In genomic region chr4:111639120-111639519, GRCh38 we compare ENCODE assay signal across 39 cellular contexts.
DNase-seq lines count a peak whose midpoint lies in the region; ATAC-seq, FAIRE-seq and TF ChIP-seq lines count a peak whose summit lies in the region.
"Had no signal": no experiment of that assay in that cellular context is flagged by ENCODE, and none has a peak within 500 bp of the region (broad histone marks: within the 10 kb centered on the region; RNA-seq: fewer than 3 reads in every experiment).

No MANE protein-coding gene starts in this region.

- H3K4me1 ChIP-seq in A549 (peaks cover 45% of the 10 kb centered on the region), IMR-90 (ENCODE audit: control insufficient read depth, insufficient read depth, low read length) (no peaks in the 10 kb centered on the region; the same call in 1 of the 2 replicates), A673 (ENCODE audit: insufficient read depth, low read length, poor library complexity, severe bottlenecking) (peaks cover 13% of the 10 kb centered on the region)
- H3K4me1 ChIP-seq: breast epithelium, heart right ventricle, thyroid gland, uterus had no signal

- POLR2A ChIA-PET in A549 (lab: Yijun Ruan, JAX) (no interaction called here), IMR-90 (lab: Charles Lee; ENCODE audit: unreplicated experiment) (interaction anchor here (0.7 kb wide), 1 partner anchor 383 kb away, joined by 9 read pairs; no protein-coding TSS in a partner anchor), A673 (lab: Charles Lee; ENCODE audit: low non-redundant PET) (no interaction called here)

- H4K8ac ChIP-seq in IMR-90 (ENCODE audit: low read depth in 2 of 2, low read length in 2 of 2), result no peak overlapping the region

- no peaks in the 10 kb centered on the region for H3K9me3 ChIP-seq in A549
- no peaks in the 10 kb centered on the region for H3K9me3 ChIP-seq in IMR-90 (ENCODE audit: control insufficient read depth, insufficient read depth, low read length)
- H3K9me3 ChIP-seq in A673 (ENCODE audit: low read depth, low read length, poor library complexity, severe bottlenecking), result no peaks in the 10 kb centered on the region
- H3K9me3 ChIP-seq: breast epithelium, heart right ventricle, thyroid gland, uterus had no signal

- no peak overlapping the region for H3K18ac ChIP-seq in IMR-90 (ENCODE audit: low read depth, low read length)

- H2AK5ac ChIP-seq in IMR-90 (ENCODE audit: low read depth, low read length), result no peak overlapping the region

- TF ChIP-seq RAD21 in A549 (conservative IDR thresholded peaks at IDR 0.05 in 1 of 2, IDR thresholded peaks at IDR 0.05 in 1 of 2) (no peak), IMR-90 (IDR thresholded peaks at IDR 0.05; ENCODE audit: low read length) (no peak)

- dilution Hi-C loops in IMR-90 (cut with HindIII; ENCODE audit: low sequenced_read_pairs, unreplicated experiment), result no loop called here

- H3K4me2 ChIP-seq in A549 (peak overlapping the region; percentile 85), IMR-90 (ENCODE audit: low read depth, low read length) (no peak overlapping the region)
- H3K4me2 ChIP-seq: GM23338 had no signal

- H2BK120ac ChIP-seq in IMR-90 (ENCODE audit: low read depth, low read length), result no peak overlapping the region

- H3K9me3 Mint-ChIP-seq in stimulated activated naive CD8-positive, alpha-beta T cell treated with anti-CD3 and anti-CD28 coated beads, Interleukin-15, amount 100 ng/mL, for 72 hours, result no peaks in the 10 kb centered on the region
- H3K9me3 Mint-ChIP-seq: activated naive CD4-positive, alpha-beta T cell treated with anti-CD3 and anti-CD28 coated beads, Interleukin-2, amount 50 U/mL, for 24 hours; activated T-helper 2 cell treated with anti-CD3 and anti-CD28 coated beads, Interferon-gamma antibody, Interleukin-2, Interleukin-4, amounts not matched to agents 10 μg/mL and 5 μg/mL and 100 μg/mL, durations not matched to agents 14 hours and 24 hours and 36 hours; GM23338; nephron progenitor cell; stimulated activated naive CD8-positive, alpha-beta T cell treated with anti-CD3 and anti-CD28 coated beads, Interleukin-15, Interleukin-2, amounts not matched to agents 100 ng/mL and 50 ng/mL, for 24 hours; T-helper 2 cell treated with Interferon-gamma antibody and Interleukin-4, amounts not matched to agents 5 μg/mL and 100 μg/mL, for 36 hours had no signal

- TF ChIP-seq CTCF in A549 (IDR thresholded peaks at IDR 0.05) (no peak), IMR-90 (conservative IDR thresholded peaks at IDR 0.05; ENCODE audit: low read depth, low read length) (no peak), bronchial epithelial cell (IDR thresholded peaks at IDR 0.05; ENCODE audit: insufficient read depth, low read length, severe bottlenecking) (no peak), fibroblast of the aortic adventitia (IDR thresholded peaks at IDR 0.05; ENCODE audit: insufficient read depth, low read length) (no peak), coronary artery (IDR thresholded peaks at IDR 0.05) (no peak), A673 (conservative IDR thresholded peaks at IDR 0.05; ENCODE audit: low read depth, low read length) (no peak)

- H3K4me1 Mint-ChIP-seq in stimulated activated naive CD8-positive, alpha-beta T cell treated with anti-CD3 and anti-CD28 coated beads, Interleukin-15, amount 100 ng/mL, for 72 hours, result no peaks in the 10 kb centered on the region
- H3K4me1 Mint-ChIP-seq: activated naive CD4-positive, alpha-beta T cell treated with anti-CD3 and anti-CD28 coated beads, Interleukin-2, amount 50 U/mL, for 24 hours; CD4-positive, CD25-positive, alpha-beta regulatory T cell; GM23338 had no signal

- H2BK15ac ChIP-seq in IMR-90 (ENCODE audit: low read depth, low read length), result no peak overlapping the region

- TF ChIP-seq EP300 in A549 (IDR thresholded peaks at IDR 0.05), result peak; percentile 47 to 62; a peak in 2 of 5 replicates

- H3K4ac ChIP-seq in IMR-90 (ENCODE audit: low read depth, low read length), result no peak overlapping the region

- H3K14ac ChIP-seq in IMR-90 (replicated peaks; ENCODE audit: low read depth, low read length), result no peak overlapping the region

- H3K4me3 Mint-ChIP-seq in stimulated activated naive CD8-positive, alpha-beta T cell treated with anti-CD3 and anti-CD28 coated beads, Interleukin-15, amount 100 ng/mL, for 72 hours, result no peak overlapping the region
- H3K4me3 Mint-ChIP-seq: activated CD8-positive, alpha-beta T cell treated with anti-CD3 and anti-CD28 coated beads, Interleukin-2, amount 10 ng/mL, durations not matched to agents 7 days and 5 days; activated naive CD4-positive, alpha-beta T cell treated with anti-CD3 and anti-CD28 coated beads, Interleukin-2, amount 50 U/mL, for 24 hours; CD4-positive, CD25-positive, alpha-beta regulatory T cell; GM23338; nephron progenitor cell; stimulated activated naive CD8-positive, alpha-beta T cell treated with anti-CD3 and anti-CD28 coated beads, Interleukin-15, Interleukin-2, amounts not matched to agents 100 ng/mL and 50 ng/mL, for 24 hours; T-helper 2 cell treated with Interferon-gamma antibody and Interleukin-4, amounts not matched to agents 5 μg/mL and 100 μg/mL, for 36 hours had no signal

- no peak for FAIRE-seq in A549 (lab: Jason Lieb, UNC)
- FAIRE-seq in bronchial epithelial cell (lab: Jason Lieb, UNC), result no peak
- FAIRE-seq: colon, D721Med, frontal cortex, small intestine had no signal

- no peak overlapping the region for H2BK5ac ChIP-seq in IMR-90 (ENCODE audit: low read depth, low read length, poor library complexity, severe bottlenecking)

- H3K27me3 Mint-ChIP-seq in stimulated activated naive CD8-positive, alpha-beta T cell treated with anti-CD3 and anti-CD28 coated beads, Interleukin-15, amount 100 ng/mL, for 72 hours, result no peaks in the 10 kb centered on the region
- H3K27me3 Mint-ChIP-seq: CD4-positive, CD25-positive, alpha-beta regulatory T cell; stimulated activated naive CD8-positive, alpha-beta T cell treated with anti-CD3 and anti-CD28 coated beads, Interleukin-15, Interleukin-2, amounts not matched to agents 100 ng/mL and 50 ng/mL, for 24 hours had no signal

- no peak overlapping the region for H3K56ac ChIP-seq in IMR-90 (ENCODE audit: extremely low read depth, insufficient read depth, low read length)

- H3K4me3 ChIP-seq in A549 (peak overlapping the region; percentile 27; the same call in 2 of the 3 replicates), IMR-90 (ENCODE audit: insufficient read depth, low read depth, low read length) (no peak overlapping the region), bronchial epithelial cell (ENCODE audit: low read depth, low read length) (no peak overlapping the region), fibroblast of the aortic adventitia (ENCODE audit: low read depth, low read length) (no peak overlapping the region), coronary artery (no peak overlapping the region), A673 (ENCODE audit: low read depth, low read length, poor library complexity, severe bottlenecking) (no peak overlapping the region)
- H3K4me3 ChIP-seq: breast epithelium, GM23338, heart right ventricle, lung, thyroid gland, uterus had no signal

- no peak overlapping the region for H3K23ac ChIP-seq in IMR-90 (ENCODE audit: low read depth, low read length)

- DNase-seq in A549 (ENCODE audit: low read depth in 1 of 2, low spot score in 1 of 2), result peak in 1 of 2 experiments; percentile 43
- DNase-seq in IMR-90, result peak; percentile 70
- DNase-seq in bronchial epithelial cell (ENCODE audit: low read depth), result peak; percentile 66
- DNase-seq in fibroblast of the aortic adventitia (ENCODE audit: low read depth), result peak; percentile 49
- no peak for DNase-seq in coronary artery (ENCODE audit: low spot score)
- no peak for DNase-seq in stimulated activated naive CD8-positive, alpha-beta T cell treated with anti-CD3 and anti-CD28 coated beads, Interleukin-15, amount 100 ng/mL, for 72 hours
- DNase-seq in AG08395 (ENCODE audit: low spot score), result no peak
- no peak for DNase-seq in A673 (ENCODE audit: low spot score)
- DNase-seq: 8988T; activated CD4-positive, alpha-beta T cell treated with anti-CD3 and anti-CD28 coated beads for 4 hours; activated CD8-positive, alpha-beta T cell treated with anti-CD3 and anti-CD28 coated beads, Interleukin-2, amount 10 ng/mL, durations not matched to agents 7 days and 5 days; AML-193; CD4-positive, CD25-positive, alpha-beta regulatory T cell; DND-41; effector CD4-positive, alpha-beta T cell; heart right ventricle; KBM-7; MM.1S; NCI-H2081; NCI-H226; NCI-H526 treated with DMSO at 0.1 percent for 48 hours; nephron progenitor cell; SHP77 treated with DMSO at 0.1 percent for 48 hours; small intestine; stimulated activated CD4-positive, alpha-beta T cell treated with anti-CD3 and anti-CD28 coated beads, Interleukin-2, amount 100 ng/mL, for 24 hours; thyroid gland; uterus had no signal

- no peak overlapping the region for H2AK9ac ChIP-seq in IMR-90 (replicated peaks; ENCODE audit: low read depth, low read length, poor library complexity)

- 5% methylated on average over 3 of the region's 3 CpGs for WGBS in A549 (ENCODE audit: missing lambda C conversion rate)
- WGBS in IMR-90 (ENCODE audit: extremely low coverage in 2 of 2, insufficient read length in 1 of 2), 2 experiments, result no CpG with 5 or more reads among the region's 3 CpGs

- no peaks in the 10 kb centered on the region for H3K79me1 ChIP-seq in IMR-90 (ENCODE audit: low read depth in 1 of 2, low read length in 2 of 2)

- H3K27ac ChIP-seq in A549 (peak overlapping the region; percentile 69 to 74; a peak in 5 of 6 replicates), IMR-90 (ENCODE audit: insufficient read depth, low read length) (no peak overlapping the region), coronary artery (no peak overlapping the region), A673 (ENCODE audit: low read depth, low read length, poor library complexity, severe bottlenecking) (no peak overlapping the region)
- H3K27ac ChIP-seq: breast epithelium, heart right ventricle, thyroid gland, uterus, VCaP had no signal

- H4K20me1 ChIP-seq in IMR-90 (ENCODE audit: insufficient read depth, low read length), result no peaks in the 10 kb centered on the region

- CTCF ChIA-PET in A549 (lab: Yijun Ruan, JAX) (no interaction called here), IMR-90 (lab: Yijun Ruan, JAX) (no interaction called here), A673 (lab: Charles Lee) (no interaction called here)

- no peak overlapping the region for H4K91ac ChIP-seq in IMR-90 (ENCODE audit: insufficient read depth, low read depth, low read length)

- in situ Hi-C loops in IMR-90 (cut with MboI; ENCODE audit: low sequenced_read_pairs), result loop anchor here (25.0 kb wide), 1 partner anchor 677 kb away; no protein-coding TSS in a partner anchor

- H3K9ac ChIP-seq in IMR-90 (ENCODE audit: low read depth, low read length), result no peak overlapping the region

- no peak overlapping the region for H2AFZ ChIP-seq in IMR-90 (replicated peaks; ENCODE audit: low read length, poor library complexity)
- H2AFZ ChIP-seq: GM23338 had no signal

- ATAC-seq in A549 (peak; percentile 58 to 80; a peak in 3 of 6 replicates), IMR-90 (ENCODE audit: low read depth) (peak; percentile 79)
- ATAC-seq in stimulated activated naive CD8-positive, alpha-beta T cell treated with anti-CD3 and anti-CD28 coated beads, Interleukin-15, amount 100 ng/mL, for 72 hours, result no peak
- ATAC-seq: activated CD8-positive, alpha-beta T cell treated with anti-CD3 and anti-CD28 coated beads, Interleukin-2, amount 10 ng/mL, durations not matched to agents 7 days and 5 days; GM23338; heart right ventricle; Panc1 had no signal

- intact Hi-C loops in IMR-90 (cut with micrococcal nuclease) (loop anchor here (10.0 kb wide), 1 partner anchor 774 kb away; no protein-coding TSS in a partner anchor), A673 (cut with micrococcal nuclease; ENCODE audit: unreplicated experiment) (no loop called here)

- TF ChIP-seq POLR2A in A549 (IDR thresholded peaks at IDR 0.05; ENCODE audit: low read length) (no peak), IMR-90 (IDR thresholded peaks at IDR 0.05; ENCODE audit: low read depth, low read length) (no peak)

- H3K9me1 ChIP-seq in IMR-90 (ENCODE audit: insufficient read depth, low read length), result no peaks in the 10 kb centered on the region

- H3K36me3 ChIP-seq in IMR-90 (ENCODE audit: control insufficient read depth, insufficient read depth, low read length) (no peaks in the 10 kb centered on the region), bronchial epithelial cell (ENCODE audit: control insufficient read depth, insufficient read depth, low read length) (no peaks in the 10 kb centered on the region), A673 (ENCODE audit: insufficient read depth, low read length, poor library complexity, severe bottlenecking) (no peaks in the 10 kb centered on the region)
- H3K36me3 ChIP-seq: breast epithelium, heart right ventricle, thyroid gland, uterus had no signal

- H3K27ac Mint-ChIP-seq in stimulated activated naive CD8-positive, alpha-beta T cell treated with anti-CD3 and anti-CD28 coated beads, Interleukin-15, amount 100 ng/mL, for 72 hours, result no peak overlapping the region
- H3K27ac Mint-ChIP-seq: activated CD8-positive, alpha-beta T cell treated with anti-CD3 and anti-CD28 coated beads, Interleukin-2, amount 10 ng/mL, durations not matched to agents 7 days and 5 days; activated naive CD4-positive, alpha-beta T cell treated with anti-CD3 and anti-CD28 coated beads, Interleukin-2, amount 50 U/mL, for 24 hours; activated T-helper 2 cell treated with anti-CD3 and anti-CD28 coated beads, Interferon-gamma antibody, Interleukin-2, Interleukin-4, amounts not matched to agents 10 μg/mL and 5 μg/mL and 100 μg/mL, durations not matched to agents 14 hours and 24 hours and 36 hours; CD4-positive, CD25-positive, alpha-beta regulatory T cell; GM23338; nephron progenitor cell; stimulated activated naive CD8-positive, alpha-beta T cell treated with anti-CD3 and anti-CD28 coated beads, Interleukin-15, Interleukin-2, amounts not matched to agents 100 ng/mL and 50 ng/mL, for 24 hours; T-helper 2 cell treated with Interferon-gamma antibody and Interleukin-4, amounts not matched to agents 5 μg/mL and 100 μg/mL, for 36 hours had no signal

- no peak overlapping the region for H4K5ac ChIP-seq in IMR-90 (ENCODE audit: low read depth, low read length)

- BruUV-seq in IMR-90 (replicated peaks; lab: Mats Ljungman, UMichigan) (no TSS peak), A673 (replicated peaks; lab: Mats Ljungman, UMichigan) (no TSS peak)

- no peak overlapping the region for H2BK20ac ChIP-seq in IMR-90 (ENCODE audit: low read depth, low read length)

- H3K27me3 ChIP-seq in IMR-90 (ENCODE audit: control insufficient read depth, insufficient read depth, low read length) (no peaks in the 10 kb centered on the region), bronchial epithelial cell (ENCODE audit: control insufficient read depth, insufficient read depth, low read length) (no peaks in the 10 kb centered on the region), A673 (replicated peaks; ENCODE audit: insufficient read depth, low read depth, low read length, poor library complexity) (no peaks in the 10 kb centered on the region)
- H3K27me3 ChIP-seq: breast epithelium, thyroid gland, uterus had no signal

Comparison
In these comparisons a context has a peak if more than half of its experiments do, and no peak if none do; other contexts are left out.
1. DNase-seq: peak in IMR-90 (single experiment), bronchial epithelial cell (single experiment) and fibroblast of the aortic adventitia (single experiment); none in coronary artery (single experiment), stimulated activated naive CD8-positive, alpha-beta T cell treated with anti-CD3 and anti-CD28 coated beads, Interleukin-15, amount 100 ng/mL, for 72 hours (0 of 2), AG08395 (single experiment) and A673 (single experiment).
2. H3K27ac ChIP-seq: peak in A549 (2 of 2); none in IMR-90 (single experiment), coronary artery (0 of 2) and A673 (single experiment).